In the genomic region with DNA sequence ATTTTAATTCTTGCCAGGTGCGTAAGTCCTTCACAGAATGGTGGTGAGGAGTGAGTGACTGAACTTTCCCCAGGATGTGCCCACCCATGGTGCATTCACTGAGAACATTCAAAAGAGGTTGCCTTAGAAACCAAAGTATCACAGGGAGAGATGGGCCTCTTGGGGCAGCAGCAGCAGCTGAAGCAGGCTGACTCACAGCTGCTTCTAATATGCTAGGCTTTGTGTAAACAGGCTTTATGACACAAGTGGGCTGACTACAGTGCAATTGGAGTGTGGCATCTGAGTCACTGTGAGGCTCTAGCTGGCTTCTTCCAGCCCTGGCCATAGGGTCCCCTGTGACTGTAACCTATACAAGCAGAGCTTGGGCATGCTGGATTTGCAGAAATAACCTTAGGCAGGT, we compare ENCODE assay signal across 8 cellular contexts.
A peak's percentile ranks its signal among the peaks of the same experiment; 100 is the strongest.
DNase-seq lines count a peak whose midpoint lies in the region; ATAC-seq lines count a peak whose summit lies in the region.

No MANE protein-coding gene starts in this region.

- ATAC-seq in GM18868 (IDR thresholded peaks at IDR 0.05; ENCODE audit: unreplicated experiment) (peak; percentile 80), HG03196 (IDR thresholded peaks at IDR 0.05; ENCODE audit: unreplicated experiment) (no peak)

- DNase-seq in NCI-H1436 treated with DMSO at 0.1 percent for 48 hours (lab: John Stamatoyannopoulos, UW) (peak; percentile 97), T1000 (lab: John Stamatoyannopoulos, UW) (peak; percentile 82), glomerular visceral epithelial cell (ENCODE audit: extremely low spot score) (peak; percentile 86), retina (peak; percentile 74), activated gamma-delta T cell treated with Interleukin-2 at 50 U/mL for 16 hours (no peak), cortex of kidney (lab: John Stamatoyannopoulos, UW) (no peak)

Comparison
In these comparisons a context has a peak if more than half of its experiments do, and no peak if none do; other contexts are left out.
1. DNase-seq: peak in NCI-H1436 treated with DMSO at 0.1 percent for 48 hours (single experiment), T1000 (single experiment), glomerular visceral epithelial cell (single experiment) and retina (single experiment); none in activated gamma-delta T cell treated with Interleukin-2 at 50 U/mL for 16 hours (single experiment) and cortex of kidney (single experiment).